ENCODE assay signal across 8 cellular contexts in the genomic region with DNA sequence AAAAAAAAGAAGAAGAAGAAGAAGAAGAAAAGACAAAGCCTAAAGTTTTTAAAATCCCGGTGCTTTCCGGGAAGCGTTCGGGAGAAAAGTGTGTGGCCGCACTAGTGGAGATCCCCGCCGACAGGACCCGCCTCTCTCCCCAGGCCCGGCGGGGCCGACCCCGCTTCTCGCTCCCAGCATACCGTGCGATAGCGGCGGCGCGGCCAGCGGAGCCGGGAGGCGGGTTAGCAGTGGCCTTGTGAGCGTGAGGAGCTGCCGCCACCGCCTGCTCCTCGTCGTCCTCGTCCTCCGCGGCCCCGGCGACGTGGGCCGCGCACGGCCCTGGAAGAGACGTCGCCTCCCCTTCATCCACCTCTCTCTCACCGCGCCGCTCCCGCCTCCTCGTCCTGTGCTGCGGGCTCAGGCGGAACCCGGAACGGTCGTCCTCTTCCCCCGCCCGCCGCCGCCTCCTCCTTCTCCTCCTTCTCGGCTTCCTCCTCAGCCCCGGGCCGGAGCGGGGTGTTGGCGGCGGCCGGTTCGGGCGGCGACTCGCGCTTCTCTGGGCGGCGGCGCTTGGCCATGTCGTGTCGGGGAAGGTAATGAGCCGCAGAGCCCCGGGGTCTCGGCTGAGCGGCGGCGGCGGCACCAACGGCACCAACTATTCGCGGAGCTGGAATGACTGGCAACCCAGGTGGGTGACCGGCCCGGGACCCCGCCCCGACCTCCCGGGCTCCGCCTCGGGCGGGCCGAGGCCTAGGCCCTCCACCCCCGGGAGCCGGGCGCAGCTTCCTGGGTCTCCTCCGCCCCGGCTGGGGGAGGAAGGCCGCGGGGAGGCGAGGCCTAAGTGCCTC.
DNase-seq lines count a peak whose midpoint lies in the region; ATAC-seq, FAIRE-seq and TF ChIP-seq lines count a peak whose summit lies in the region.
"Not testable (repeated sequence)": the region's sequence is repeated elsewhere in the genome, so short reads cannot be mapped to it uniquely, and the experiment has no call there.

No MANE protein-coding gene starts in this region.

- peak overlapping the region; percentile 93 for H3K4me3 Mint-ChIP-seq in activated naive CD4-positive, alpha-beta T cell treated with anti-CD3 and anti-CD28 coated beads, Interleukin-2, amount 10 ng/mL, durations not matched to agents 7 days and 5 days
- H3K4me3 Mint-ChIP-seq in neural crest cell: peak overlapping the region; percentile 96

- not testable (repeated sequence) for H3K36me3 ChIP-seq in ES-I3 (ENCODE audit: insufficient read depth, low read length); HAP-1 (replicated peaks); SK-N-MC (ENCODE audit: insufficient read depth, low read length)

- not testable (repeated sequence) for H3K4me1 Mint-ChIP-seq in activated naive CD4-positive, alpha-beta T cell treated with anti-CD3 and anti-CD28 coated beads, Interleukin-2, amount 10 ng/mL, durations not matched to agents 7 days and 5 days; neural crest cell

- H3K36me3 Mint-ChIP-seq in activated naive CD4-positive, alpha-beta T cell treated with anti-CD3 and anti-CD28 coated beads, Interleukin-2, amount 10 ng/mL, durations not matched to agents 7 days and 5 days; neural crest cell (ENCODE audit: low read depth): not testable (repeated sequence)

- not testable (repeated sequence) for TF ChIP-seq CTCF in neural crest cell (conservative IDR thresholded peaks at IDR 0.05)

- ATAC-seq in stimulated activated naive CD8-positive, alpha-beta T cell treated with anti-CD3 and anti-CD28 coated beads, Interleukin-15, Interleukin-2, amounts not matched to agents 100 U/mL and 50 U/mL, for 24 hours: peak; percentile 93

- H3K27ac ChIP-seq in SK-N-MC: peak overlapping the region; percentile 54; the same call in 1 of the 2 replicates

- not testable (repeated sequence) for FAIRE-seq in frontal cortex (lab: Jason Lieb, UNC)

- CTCF ChIA-PET in activated naive CD4-positive, alpha-beta T cell treated with anti-CD3 and anti-CD28 coated beads, Interleukin-2, amount 10 ng/mL, durations not matched to agents 7 days and 5 days (lab: Charles Lee): interaction anchor here (0.7 kb wide), 1 partner anchor 62 kb away, joined by 3 read pairs; no protein-coding TSS in a partner anchor

- H3K27me3 Mint-ChIP-seq in activated naive CD4-positive, alpha-beta T cell treated with anti-CD3 and anti-CD28 coated beads, Interleukin-2, amount 10 ng/mL, durations not matched to agents 7 days and 5 days; neural crest cell (ENCODE audit: low read depth): not testable (repeated sequence)

- H3K9ac ChIP-seq in ES-I3 (ENCODE audit: low read depth, low read length) (peak overlapping the region; percentile 78), SK-N-MC (ENCODE audit: insufficient read length) (peak overlapping the region; percentile 83)

- H3K4me1 ChIP-seq in ES-I3 (ENCODE audit: insufficient read depth, low read length); HAP-1: not testable (repeated sequence)

- in situ Hi-C loops in HAP-1 (cut with MboI; ENCODE audit: low sequenced_read_pairs): not testable (repeated sequence)

- not testable (repeated sequence) for H3K9me3 ChIP-seq in ES-I3 (ENCODE audit: control insufficient read depth, insufficient read depth, low read length); HAP-1; SK-N-MC (ENCODE audit: low read depth, low read length)

- peak overlapping the region; percentile 67 for H3K4me3 ChIP-seq in HAP-1
- peak overlapping the region; percentile 87 for H3K4me3 ChIP-seq in SK-N-MC

- H3K9me3 Mint-ChIP-seq in activated naive CD4-positive, alpha-beta T cell treated with anti-CD3 and anti-CD28 coated beads, Interleukin-2, amount 10 ng/mL, durations not matched to agents 7 days and 5 days; neural crest cell: not testable (repeated sequence)

- DNase-seq in HAP-1 (ENCODE audit: low spot score in 2 of 2) (peak; percentile 60 to 85), M059J (ENCODE audit: low read depth) (peak; percentile 75), frontal cortex (ENCODE audit: low spot score in 2 of 2) (peak; percentile 39 to 46), neural crest cell (ENCODE audit: low read depth, low spot score) (peak; percentile 72)
- DNase-seq in SK-N-MC (ENCODE audit: low read depth, low spot score): not testable (repeated sequence)
- DNase-seq in activated naive CD4-positive, alpha-beta T cell treated with anti-CD3 and anti-CD28 coated beads, Interleukin-2, amount 10 ng/mL, durations not matched to agents 7 days and 5 days: peak; percentile 85
- peak; percentile 82 for DNase-seq in stimulated activated naive CD8-positive, alpha-beta T cell treated with anti-CD3 and anti-CD28 coated beads, Interleukin-15, Interleukin-2, amounts not matched to agents 100 U/mL and 50 U/mL, for 24 hours

- H3K27ac Mint-ChIP-seq in activated naive CD4-positive, alpha-beta T cell treated with anti-CD3 and anti-CD28 coated beads, Interleukin-2, amount 10 ng/mL, durations not matched to agents 7 days and 5 days: peak overlapping the region; percentile 96
- H3K27ac Mint-ChIP-seq in neural crest cell (ENCODE audit: unreplicated experiment): peak overlapping the region; percentile 88

- H3K27me3 ChIP-seq in HAP-1 (ENCODE audit: low read depth): not testable (repeated sequence)
